In the genomic region with DNA sequence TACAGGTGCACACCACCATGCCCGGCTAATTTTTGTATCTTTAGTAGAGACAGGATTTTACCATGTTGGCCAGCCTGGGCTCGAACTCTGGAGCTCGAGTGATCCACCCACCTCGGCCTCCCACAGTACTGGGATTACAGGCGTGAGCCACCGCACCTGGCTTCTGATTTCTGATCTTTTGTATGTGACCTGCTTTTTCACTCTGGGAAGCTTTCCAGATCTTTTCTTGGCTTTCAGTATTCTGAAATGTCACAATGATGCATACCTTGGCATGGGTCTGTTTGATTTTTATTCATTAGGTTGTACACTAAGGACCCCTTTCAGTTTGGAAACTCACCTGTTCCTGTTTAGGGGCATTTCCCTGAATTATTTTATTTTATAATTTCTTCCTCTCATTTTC, we compare ENCODE assay signal across 22 cellular contexts. TPM values are rescaled to one million over a fixed set of nuclear protein-coding genes. Genes with fewer than 3 reads are reported as not detected.
A peak's percentile ranks its signal among the peaks of the same experiment; 100 is the strongest.
DNase-seq lines count a peak whose midpoint lies in the region; ATAC-seq and TF ChIP-seq lines count a peak whose summit lies in the region.
"Had no signal": no experiment of that assay in that cellular context is flagged by ENCODE, and none has a peak within 500 bp of the region (broad histone marks: within the 10 kb centered on the region; RNA-seq: fewer than 3 reads in every experiment).

No MANE protein-coding gene starts in this region.

- no peak for TF ChIP-seq CTCF in foreskin fibroblast (IDR thresholded peaks at IDR 0.05; ENCODE audit: low read depth, low read length)

- no peaks in the 10 kb centered on the region for H3K36me3 ChIP-seq in CD4-positive, CD25-positive, alpha-beta regulatory T cell (ENCODE audit: control insufficient read depth, insufficient read depth, low read length)

- no peak for ATAC-seq in CD4-positive, CD25-positive, alpha-beta regulatory T cell (ENCODE audit: low read depth in 2 of 2)
- ATAC-seq in T-helper 17 cell (no peak), sciatic nerve (no peak), GM18519 (IDR thresholded peaks at IDR 0.05; ENCODE audit: low FRiP score, unreplicated experiment) (no peak)
- ATAC-seq in effector memory CD8-positive, alpha-beta T cell (replicated peaks), result no peak
- ATAC-seq: HCT116, Panc1 had no signal

- peaks cover 19% of the 10 kb centered on the region for H3K27me3 Mint-ChIP-seq in CD4-positive, CD25-positive, alpha-beta regulatory T cell
- H3K27me3 Mint-ChIP-seq in T-helper 17 cell (no peaks in the 10 kb centered on the region), immature natural killer cell (ENCODE audit: low read depth in 3 of 3) (peaks cover 0 to 5% (median 4%) of the 10 kb centered on the region in 3 donors)
- no peaks in the 10 kb centered on the region for H3K27me3 Mint-ChIP-seq in effector memory CD8-positive, alpha-beta T cell

- no peak overlapping the region for H3K27ac ChIP-seq in CD4-positive, CD25-positive, alpha-beta regulatory T cell (ENCODE audit: insufficient read depth, low read length, poor library complexity, severe bottlenecking)
- H3K27ac ChIP-seq: SJCRH30 had no signal

- peaks cover 17% of the 10 kb centered on the region for H3K4me1 ChIP-seq in CD4-positive, CD25-positive, alpha-beta regulatory T cell (ENCODE audit: control insufficient read depth, insufficient read depth, low read length, poor library complexity, severe bottlenecking)
- H3K4me1 ChIP-seq: SJCRH30 had no signal

- peaks cover 7 to 24% (median 18%) of the 10 kb centered on the region in 4 donors for H3K4me1 Mint-ChIP-seq in CD4-positive, CD25-positive, alpha-beta regulatory T cell
- peaks cover 25% of the 10 kb centered on the region for H3K4me1 Mint-ChIP-seq in T-helper 17 cell
- peaks cover 25 to 27% of the 10 kb centered on the region in 2 donors for H3K4me1 Mint-ChIP-seq in effector memory CD8-positive, alpha-beta T cell (ENCODE audit: low read depth in 2 of 2)
- H3K4me1 Mint-ChIP-seq in immature natural killer cell, result peaks cover 30 to 43% of the 10 kb centered on the region in 2 donors

- H3K4me3 Mint-ChIP-seq in CD4-positive, CD25-positive, alpha-beta regulatory T cell, result peak overlapping the region in 1 of 4 donors; percentile 37
- no peak overlapping the region for H3K4me3 Mint-ChIP-seq in T-helper 17 cell
- no peak overlapping the region for H3K4me3 Mint-ChIP-seq in effector memory CD8-positive, alpha-beta T cell
- peak overlapping the region in 1 of 5 donors; percentile 54 for H3K4me3 Mint-ChIP-seq in immature natural killer cell
- H3K4me3 Mint-ChIP-seq: CD4-positive, alpha-beta T cell had no signal

- peak overlapping the region in 2 of 3 donors; percentile 98 for H3K27ac Mint-ChIP-seq in CD4-positive, CD25-positive, alpha-beta regulatory T cell
- peak overlapping the region; percentile 93 for H3K27ac Mint-ChIP-seq in T-helper 17 cell
- peak overlapping the region; percentile 95 for H3K27ac Mint-ChIP-seq in effector memory CD8-positive, alpha-beta T cell
- peak overlapping the region in 1 of 6 donors; percentile 2 for H3K27ac Mint-ChIP-seq in immature natural killer cell
- H3K27ac Mint-ChIP-seq: CD4-positive, alpha-beta T cell had no signal

- peaks cover 0 to 2% (median 0%) of the 10 kb centered on the region in 7 donors for H3K9me3 Mint-ChIP-seq in CD4-positive, CD25-positive, alpha-beta regulatory T cell
- no peaks in the 10 kb centered on the region for H3K9me3 Mint-ChIP-seq in effector memory CD8-positive, alpha-beta T cell
- H3K9me3 Mint-ChIP-seq in immature natural killer cell, result no peaks in the 10 kb centered on the region
- H3K9me3 Mint-ChIP-seq: CD4-positive, alpha-beta T cell had no signal

- H3K36me3 Mint-ChIP-seq in CD4-positive, CD25-positive, alpha-beta regulatory T cell, result no peaks in the 10 kb centered on the region
- H3K36me3 Mint-ChIP-seq in T-helper 17 cell (ENCODE audit: low read depth), result peaks cover 3% of the 10 kb centered on the region
- peaks cover 12% of the 10 kb centered on the region for H3K36me3 Mint-ChIP-seq in effector memory CD8-positive, alpha-beta T cell (ENCODE audit: insufficient read depth)
- H3K36me3 Mint-ChIP-seq in immature natural killer cell, result no peaks in the 10 kb centered on the region

- no peaks in the 10 kb centered on the region for H3K27me3 ChIP-seq in CD4-positive, CD25-positive, alpha-beta regulatory T cell (ENCODE audit: control insufficient read depth, insufficient read depth, low read length)
- H3K27me3 ChIP-seq: SJCRH30 had no signal

- no peak for DNase-seq in CD4-positive, CD25-positive, alpha-beta regulatory T cell
- DNase-seq in T-helper 17 cell, result no peak
- DNase-seq in effector memory CD8-positive, alpha-beta T cell, result no peak
- DNase-seq in sciatic nerve (ENCODE audit: low spot score), result peak; percentile 38
- no peak for DNase-seq in foreskin fibroblast
- DNase-seq in immature natural killer cell, result no peak
- DNase-seq: Caco-2; CD4-positive, alpha-beta T cell; DMS 273 treated with DMSO at 0.1 percent for 48 hours; DMS79 treated with DMSO at 0.1 percent for 48 hours; KG1; NCI-H1092 treated with DMSO at 0.1 percent for 48 hours; NCI-H1436 treated with DMSO at 0.1 percent for 48 hours; NCI-H1930; NCI-H345; NCI-H524; NCI-H774; NK-92 treated with Interleukin-12 subunit alpha and Interleukin-12 subunit beta, amount 100 ng/mL, for 24 hours; SJCRH30 had no signal

- intact Hi-C loops in sciatic nerve (cut with DNase I), result no loop called here

- H3K4me3 ChIP-seq in CD4-positive, CD25-positive, alpha-beta regulatory T cell (ENCODE audit: low read depth, low read length), result no peak overlapping the region
- H3K4me3 ChIP-seq in foreskin fibroblast (ENCODE audit: low read depth in 1 of 2, low read length in 2 of 2), result no peak overlapping the region
- H3K4me3 ChIP-seq: SJCRH30 had no signal

- H3K9me3 ChIP-seq in CD4-positive, CD25-positive, alpha-beta regulatory T cell (ENCODE audit: control insufficient read depth in 2 of 2, low read length in 2 of 2), result no peaks in the 10 kb centered on the region
- H3K9me3 ChIP-seq in T-helper 17 cell (ENCODE audit: control insufficient read depth, low read length, poor library complexity, severe bottlenecking), result no peaks in the 10 kb centered on the region
- H3K9me3 ChIP-seq: Caco-2, SJCRH30 had no signal

RNA-seq across cellular contexts. Expression of a gene that starts 41.6 kb away (rescaled TPM):
- 1.3 TPM for total RNA-seq in CD4-positive, CD25-positive, alpha-beta regulatory T cell
- under 1 TPM in 2 of 4 donors, not detected in 2; 0.25 to 0.65 TPM for polyA plus RNA-seq in CD4-positive, CD25-positive, alpha-beta regulatory T cell
- total RNA-seq in T-helper 17 cell (1 to 10 TPM; 3.2 to 5.1 TPM), sciatic nerve (23.7 TPM)
- under 1 TPM in 1 of 3 donors, not detected in 2; 0.50 TPM for polyA plus RNA-seq in immature natural killer cell
